Comparison of ENCODE assay signal across 8 cellular contexts in the genomic region with DNA sequence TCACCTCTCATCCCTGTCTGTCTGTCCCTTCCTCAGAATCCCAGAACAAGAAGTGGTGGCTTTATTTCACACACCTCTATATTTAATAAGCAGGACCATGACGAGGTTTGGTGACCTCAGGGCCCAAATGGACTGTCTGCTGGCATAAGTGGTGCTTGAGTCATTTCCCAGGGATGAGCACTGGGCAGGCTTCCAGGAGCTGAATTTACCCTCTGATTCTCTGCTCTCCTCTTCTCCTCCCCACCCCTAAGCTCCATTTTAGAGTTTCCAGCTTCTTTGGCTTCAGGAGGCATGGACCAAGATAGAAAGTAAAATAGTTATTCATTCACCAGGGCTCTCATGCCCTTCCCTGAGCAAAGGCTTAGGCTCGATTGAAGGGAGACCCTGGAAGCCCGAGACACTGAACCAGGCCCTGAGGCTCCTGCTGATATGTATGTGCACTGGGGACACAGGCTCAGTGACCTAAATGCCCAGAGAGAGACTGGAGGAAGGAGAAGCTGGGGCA.
DNase-seq lines count a peak whose midpoint lies in the region; ATAC-seq and TF ChIP-seq lines count a peak whose summit lies in the region.

No MANE protein-coding gene starts in this region.

- DNase-seq in AG09309 (ENCODE audit: low read depth) (peak; percentile 61), NCI-H2196 (lab: John Stamatoyannopoulos, UW; ENCODE audit: unreplicated experiment) (peak; percentile 71), cardiac fibroblast (ENCODE audit: low read depth in 2 of 2) (peak; percentile 78 to 92), lung microvascular endothelial cell (ENCODE audit: low read depth in 2 of 2) (peak; percentile 53 to 90), GM10266 (ENCODE audit: extremely low spot score) (no peak), pons (ENCODE audit: low spot score) (no peak), GM13976 (ENCODE audit: low spot score) (no peak)
- DNase-seq in effector memory CD8-positive, alpha-beta T cell = no peak

- H3K4me3 ChIP-seq in AG09309 (ENCODE audit: control insufficient read depth, low read depth, low read length) = no peak overlapping the region
- H3K4me3 ChIP-seq in cardiac fibroblast (replicated peaks in 1 of 2; ENCODE audit: low read depth in 2 of 2, low read length in 2 of 2) = no peak overlapping the region

- H3K27me3 Mint-ChIP-seq in effector memory CD8-positive, alpha-beta T cell = no peaks in the 10 kb centered on the region

- H3K36me3 Mint-ChIP-seq in effector memory CD8-positive, alpha-beta T cell (ENCODE audit: insufficient read depth) = peaks cover 3% of the 10 kb centered on the region

- no peak overlapping the region for H3K4me3 Mint-ChIP-seq in effector memory CD8-positive, alpha-beta T cell

- H3K4me1 Mint-ChIP-seq in effector memory CD8-positive, alpha-beta T cell (ENCODE audit: low read depth in 2 of 2) = peaks cover 0 to 7% of the 10 kb centered on the region in 2 donors

- no peaks in the 10 kb centered on the region for H3K9me3 Mint-ChIP-seq in effector memory CD8-positive, alpha-beta T cell

- TF ChIP-seq CTCF in AG09309 (IDR thresholded peaks at IDR 0.05; ENCODE audit: control insufficient read depth, insufficient read depth, low read depth, low read length, missing control alignments) = no peak
- no peak for TF ChIP-seq CTCF in cardiac fibroblast (IDR thresholded peaks at IDR 0.05; ENCODE audit: low read depth, low read length)
- no peak for TF ChIP-seq CTCF in GM10266 (IDR thresholded peaks at IDR 0.05; ENCODE audit: control insufficient read depth, insufficient read depth, low read depth, missing control alignments)
- TF ChIP-seq CTCF in GM13976 (IDR thresholded peaks at IDR 0.05; ENCODE audit: borderline replicate concordance, control extremely low read depth, extremely low read depth, insufficient read depth, missing control alignments) = no peak

- no peak for ATAC-seq in effector memory CD8-positive, alpha-beta T cell (replicated peaks)

- in situ Hi-C loops in GM13976 (cut with MboI; ENCODE audit: low sequenced_read_pairs, unreplicated experiment) = no loop called here

- no peak overlapping the region for H3K27ac Mint-ChIP-seq in effector memory CD8-positive, alpha-beta T cell

Comparison
In these comparisons a context has a peak if more than half of its experiments do, and no peak if none do; other contexts are left out.
1. DNase-seq: peak in AG09309 (single experiment), NCI-H2196 (single experiment), cardiac fibroblast (2 of 2) and lung microvascular endothelial cell (2 of 2); none in GM10266 (single experiment), effector memory CD8-positive, alpha-beta T cell (0 of 3), pons (single experiment) and GM13976 (single experiment).